14 cellular contexts compared by ENCODE assay signal in the genomic region with DNA sequence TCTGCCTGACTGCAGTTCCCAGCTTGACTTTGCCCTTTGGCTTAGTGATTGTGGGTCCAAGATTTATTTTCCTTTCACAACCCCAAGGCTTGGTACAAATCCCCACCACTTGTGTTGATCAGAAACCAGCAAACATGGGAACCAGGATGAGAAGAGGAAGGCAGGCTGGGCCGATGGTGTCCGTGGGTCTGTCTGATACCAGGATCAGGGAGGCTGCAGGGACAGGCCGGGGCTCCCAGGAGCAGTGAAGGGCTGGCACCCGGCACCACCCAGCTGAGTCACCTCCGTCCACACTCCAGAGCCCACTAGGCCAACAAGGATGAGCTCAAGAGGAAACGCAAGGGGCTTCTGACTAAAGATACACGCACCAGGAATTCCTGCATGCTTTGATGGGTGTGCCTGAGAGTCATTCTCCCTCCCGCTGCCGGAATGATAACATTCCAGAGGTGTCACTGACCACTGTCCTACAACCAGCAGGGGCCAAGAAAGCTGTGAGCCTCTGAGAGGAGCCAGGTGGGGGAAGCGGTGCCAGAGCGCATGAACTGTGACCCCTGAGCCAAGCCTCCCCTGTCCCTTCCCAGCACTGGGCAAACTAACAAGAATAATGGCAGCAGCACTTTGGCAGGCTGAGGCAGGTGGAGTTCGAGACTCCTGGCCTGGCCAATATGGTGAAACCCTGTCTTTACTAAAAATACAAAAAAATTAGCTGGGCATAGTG. TPM values are rescaled to one million over a fixed set of nuclear protein-coding genes. Genes with fewer than 3 reads are reported as not detected.
A peak's percentile ranks its signal among the peaks of the same experiment; 100 is the strongest.
DNase-seq lines count a peak whose midpoint lies in the region; ATAC-seq, FAIRE-seq and TF ChIP-seq lines count a peak whose summit lies in the region.
"Had no signal": no experiment of that assay in that cellular context is flagged by ENCODE, and none has a peak within 500 bp of the region (broad histone marks: within the 10 kb centered on the region; RNA-seq: fewer than 3 reads in every experiment).

No MANE protein-coding gene starts in this region.

- intact Hi-C loops in A673 (cut with micrococcal nuclease; ENCODE audit: unreplicated experiment) = loop anchor here (10.0 kb wide), 1 partner anchor 81 kb away; no protein-coding TSS in a partner anchor
- intact Hi-C loops in CD14-positive monocyte (cut with micrococcal nuclease) = no loop called here

- no peak for TF ChIP-seq POLR2A in GM12891 (IDR thresholded peaks at IDR 0.05; ENCODE audit: low read depth, low read length)

- POLR2A ChIA-PET in A673 (lab: Charles Lee; ENCODE audit: low non-redundant PET) = no interaction called here

- H3K27ac Mint-ChIP-seq in CD14-positive monocyte = no peak overlapping the region
- H3K27ac Mint-ChIP-seq: T-helper 2 cell treated with Interferon-gamma antibody and Interleukin-4, amounts not matched to agents 5 μg/mL and 100 μg/mL, for 36 hours had no signal

- ATAC-seq in HG03342 (IDR thresholded peaks at IDR 0.05; ENCODE audit: unreplicated experiment) = no peak

- in situ Hi-C loops in astrocyte of the spinal cord (cut with HindIII; ENCODE audit: low sequenced_read_pairs) = no loop called here

- no TSS peak for BruUV-seq in A673 (replicated peaks; lab: Mats Ljungman, UMichigan)

- no peaks in the 10 kb centered on the region for H3K36me3 Mint-ChIP-seq in CD14-positive monocyte

- no peak for FAIRE-seq in GM12891 (lab: Jason Lieb, UNC)

- CTCF ChIA-PET in A673 (lab: Charles Lee) = no interaction called here

- H3K4me3 ChIP-seq in A673 (ENCODE audit: low read depth, low read length, poor library complexity, severe bottlenecking) (no peak overlapping the region), astrocyte of the spinal cord (ENCODE audit: low read depth, low read length) (no peak overlapping the region)
- H3K4me3 ChIP-seq: vagina had no signal

- no peak overlapping the region for H3K4me3 Mint-ChIP-seq in CD14-positive monocyte
- H3K4me3 Mint-ChIP-seq: T-helper 2 cell treated with Interferon-gamma antibody and Interleukin-4, amounts not matched to agents 5 μg/mL and 100 μg/mL, for 36 hours had no signal

- TF ChIP-seq CTCF in A673 (conservative IDR thresholded peaks at IDR 0.05; ENCODE audit: low read depth, low read length) (no peak), astrocyte of the spinal cord (IDR thresholded peaks at IDR 0.05; ENCODE audit: low read depth, low read length) (no peak), CD14-positive monocyte (IDR thresholded peaks at IDR 0.05) (no peak)

- peak overlapping the region; percentile 48 for H3K27ac ChIP-seq in A673 (ENCODE audit: low read depth, low read length, poor library complexity, severe bottlenecking)
- H3K27ac ChIP-seq: vagina had no signal

- peaks cover 52% of the 10 kb centered on the region for H3K4me1 ChIP-seq in A673 (ENCODE audit: insufficient read depth, low read length, poor library complexity, severe bottlenecking)
- H3K4me1 ChIP-seq: BE2C, vagina had no signal

- H3K27me3 Mint-ChIP-seq in CD14-positive monocyte (ENCODE audit: low read depth in 3 of 3) = peaks cover 0 to 8% (median 4%) of the 10 kb centered on the region in 3 donors

- peaks cover 10% of the 10 kb centered on the region for H3K4me1 Mint-ChIP-seq in CD14-positive monocyte

- no peaks in the 10 kb centered on the region for H3K27me3 ChIP-seq in A673 (replicated peaks; ENCODE audit: insufficient read depth, low read depth, low read length, poor library complexity)
- H3K27me3 ChIP-seq: BE2C, vagina had no signal

- H3K9me3 Mint-ChIP-seq in CD14-positive monocyte = peaks cover 0 to 3% (median 0%) of the 10 kb centered on the region in 7 donors
- H3K9me3 Mint-ChIP-seq: T-helper 2 cell treated with Interferon-gamma antibody and Interleukin-4, amounts not matched to agents 5 μg/mL and 100 μg/mL, for 36 hours had no signal

- no peaks in the 10 kb centered on the region for H3K36me3 ChIP-seq in A673 (ENCODE audit: insufficient read depth, low read length, poor library complexity, severe bottlenecking)
- H3K36me3 ChIP-seq: BE2C, vagina had no signal

- DNase-seq in A673 (ENCODE audit: low spot score) = no peak
- peak; percentile 96 for DNase-seq in HT1080 (ENCODE audit: low read depth)
- peak; percentile 43 for DNase-seq in astrocyte of the spinal cord (ENCODE audit: low read depth, low spot score)
- peak; percentile 100 for DNase-seq in kidney tubule cell (ENCODE audit: low spot score)
- DNase-seq in D341Med (ENCODE audit: low spot score) = no peak
- DNase-seq in GM12891 (ENCODE audit: insufficient read length, low spot score) = no peak
- DNase-seq in CD14-positive monocyte (ENCODE audit: low spot score) = no peak
- DNase-seq: BE2C, cortex of kidney, NCI-H82, occipital lobe had no signal

- no peaks in the 10 kb centered on the region for H3K9me3 ChIP-seq in A673 (ENCODE audit: low read depth, low read length, poor library complexity, severe bottlenecking)
- H3K9me3 ChIP-seq: BE2C, vagina had no signal

TF ChIP-seq in GM12891, 5 proteins besides CTCF, POLR2A, EP300 and RAD21:
- TF ChIP-seq SPI1 (IDR thresholded peaks at IDR 0.05; ENCODE audit: low read depth, low read length) = no peak
- no peak for TF ChIP-seq POU2F2 (IDR thresholded peaks at IDR 0.05; ENCODE audit: low read depth, low read length)
- TF ChIP-seq PAX5 (IDR thresholded peaks at IDR 0.05; ENCODE audit: insufficient read depth, low read length, severe bottlenecking) = no peak
- TF ChIP-seq POLR2AphosphoS5 (IDR thresholded peaks at IDR 0.05; ENCODE audit: low read depth, low read length) = no peak

RNA-seq across cellular contexts. Expression of gene PROSER2, which starts 29.2 kb away (rescaled TPM):
- 37.1 and 40.4 TPM in 2 replicates for total RNA-seq in A673 (2021)
- 23.6 and 33.1 TPM in 2 replicates for total RNA-seq in HT1080 (2014; rRNA removed; shearing (Covaris generic))
- polyA plus RNA-seq in HT1080 (2015; cell fraction: cytosol; rRNA removed) = 18.4 and 27.9 TPM in 2 replicates
- 19.4 and 25.3 TPM in 2 replicates for polyA plus RNA-seq in HT1080 (2015; cell fraction: nucleus; rRNA removed)
- polyA plus RNA-seq in GM12891 (2012; ENCODE audit: low read depth, missing spikeins) = 0.72 TPM
- 1 to 10 TPM; 2.0 to 2.2 TPM for polyA plus RNA-seq in CD14-positive monocyte

RNA-seq across cellular contexts. Expression of gene ECHDC3, which starts 51.7 kb away (rescaled TPM):
- total RNA-seq in A673 (2021) = 8.9 and 13.9 TPM in 2 replicates
- 2.1 and 4.3 TPM in 2 replicates for total RNA-seq in HT1080 (2014; rRNA removed; shearing (Covaris generic))
- polyA plus RNA-seq in HT1080 (2015; cell fraction: cytosol; rRNA removed) = 6.1 and 9.7 TPM in 2 replicates
- 6.8 and 6.9 TPM in 2 replicates for polyA plus RNA-seq in HT1080 (2015; cell fraction: nucleus; rRNA removed)
- polyA plus RNA-seq in GM12891 (2012; ENCODE audit: low read depth, missing spikeins) = 5.9 TPM
- 10 to 100 TPM in 1 of 2 donors, 1 to 10 TPM in 1; 9.4 to 10.6 TPM for polyA plus RNA-seq in CD14-positive monocyte

Comparison
In these comparisons a context has a peak if more than half of its experiments do, and no peak if none do; other contexts are left out.
1. DNase-seq: peak in HT1080 (single experiment), astrocyte of the spinal cord (single experiment) and kidney tubule cell (single experiment); none in A673 (single experiment), D341Med (single experiment), GM12891 (single experiment) and CD14-positive monocyte (single experiment).